8 cellular contexts compared by ENCODE assay signal in the genomic region with DNA sequence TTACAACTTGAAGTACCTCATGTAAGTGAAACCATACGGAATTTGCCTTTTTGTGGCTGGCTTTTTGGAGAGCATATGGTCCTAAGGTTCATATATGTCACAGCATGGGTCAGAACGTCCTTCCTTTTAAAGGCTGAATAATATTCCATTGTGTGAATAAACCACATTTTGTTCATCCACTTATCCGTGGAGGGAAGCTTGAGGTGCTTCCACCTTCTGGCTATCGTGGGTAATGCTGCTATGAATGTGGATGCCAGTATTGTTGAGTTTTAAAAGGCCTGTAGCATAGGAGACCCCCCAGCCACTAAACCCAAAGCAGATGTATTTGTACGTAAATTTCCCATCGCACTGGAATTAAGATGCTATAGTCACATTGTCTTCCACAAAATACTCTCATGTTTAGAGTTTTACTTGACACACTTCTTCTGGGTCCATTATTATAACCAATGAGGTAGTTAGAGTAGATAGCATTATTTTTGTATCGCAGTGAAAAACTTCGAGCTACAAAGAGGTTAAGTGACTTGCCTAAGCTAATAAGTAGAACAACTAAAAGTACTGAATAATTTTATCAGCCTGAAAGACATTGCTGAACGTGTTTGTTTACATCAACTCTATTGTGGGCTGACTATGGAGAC.
DNase-seq lines count a peak whose midpoint lies in the region; ATAC-seq and TF ChIP-seq lines count a peak whose summit lies in the region.

No MANE protein-coding gene starts in this region.

- no peak overlapping the region for H2BK120ac ChIP-seq in H9 (ENCODE audit: low read depth, low read length, poor library complexity, severe bottlenecking)

- in situ Hi-C loops in astrocyte of the cerebellum (cut with HindIII; ENCODE audit: low sequenced_read_pairs): no loop called here

- TF ChIP-seq CTCF in H9 (conservative IDR thresholded peaks at IDR 0.05): peak; percentile 76
- peak; percentile 56 for TF ChIP-seq CTCF in astrocyte of the cerebellum (IDR thresholded peaks at IDR 0.05; ENCODE audit: low read depth, low read length, missing control alignments)
- TF ChIP-seq CTCF in left lung (IDR thresholded peaks at IDR 0.05): peak; percentile 38 to 42

- no peak overlapping the region for H2BK12ac ChIP-seq in H9 (ENCODE audit: insufficient read length, low read depth, low read length)

- no peak overlapping the region for H2BK20ac ChIP-seq in H9 (ENCODE audit: low read depth, low read length, poor library complexity, severe bottlenecking)

- H3K4me1 ChIP-seq in H9 (ENCODE audit: insufficient read depth, low read length): no peaks in the 10 kb centered on the region
- no peaks in the 10 kb centered on the region for H3K4me1 ChIP-seq in left lung

- H3K9ac ChIP-seq in H9 (ENCODE audit: extremely low read depth, insufficient read length, low read length): no peak overlapping the region

- H2AK5ac ChIP-seq in H9 (ENCODE audit: insufficient read length, low read length): no peak overlapping the region

- H3K56ac ChIP-seq in H9 (ENCODE audit: insufficient read length, low read depth, low read length): no peak overlapping the region

- ATAC-seq in left lung (peak; percentile 50), GM18858 (IDR thresholded peaks at IDR 0.05; ENCODE audit: unreplicated experiment) (no peak), GM18519 (IDR thresholded peaks at IDR 0.05; ENCODE audit: low FRiP score, unreplicated experiment) (no peak)

- no peak overlapping the region for H3K23ac ChIP-seq in H9 (ENCODE audit: insufficient read length, low read depth, low read length)

- no peak overlapping the region for H3T11ph ChIP-seq in H9 (ENCODE audit: low read length)

- H3K27ac ChIP-seq in H9 (ENCODE audit: insufficient read length, low read depth, low read length): no peak overlapping the region
- no peak overlapping the region for H3K27ac ChIP-seq in left lung

- no peak overlapping the region for H4K8ac ChIP-seq in H9 (replicated peaks; ENCODE audit: insufficient read length, low read depth, low read length)

- peaks cover 5 to 10% of the 10 kb centered on the region in 2 experiments for H3K4me1 Mint-ChIP-seq in H9

- no peaks in the 10 kb centered on the region for H3K36me3 Mint-ChIP-seq in H9 (ENCODE audit: insufficient read depth in 1 of 3, low read depth in 3 of 3)

- H3K4me3 ChIP-seq in astrocyte of the cerebellum (ENCODE audit: low read depth, low read length): no peak overlapping the region
- H3K4me3 ChIP-seq in left lung: no peak overlapping the region

- no peaks in the 10 kb centered on the region for H3K23me2 ChIP-seq in H9 (ENCODE audit: insufficient read length, low read depth, low read length, poor library complexity, severe bottlenecking)

- H3K14ac ChIP-seq in H9 (ENCODE audit: insufficient read depth, low read length): no peak overlapping the region

- H4K20me1 ChIP-seq in H9 (ENCODE audit: control insufficient read depth, insufficient read depth, insufficient read length): no peaks in the 10 kb centered on the region

- no peak overlapping the region for H4K91ac ChIP-seq in H9 (ENCODE audit: insufficient read length, low read depth, low read length)

- no peaks in the 10 kb centered on the region for H3K79me1 ChIP-seq in H9 (ENCODE audit: insufficient read depth, low read depth, low read length, poor library complexity, severe bottlenecking)

- WGBS in H9 (ENCODE audit: extremely low coverage, insufficient read length, low lambda C conversion rate): no CpG with 5 or more reads among the region's 9 CpGs

- H3K27me3 ChIP-seq in H9 (ENCODE audit: insufficient read depth, low read length) (no peaks in the 10 kb centered on the region), left lung (no peaks in the 10 kb centered on the region)

- peaks cover 0 to 3% of the 10 kb centered on the region in 2 experiments; a peak in 2 of 5 replicates for H3K9me3 Mint-ChIP-seq in H9

- H2BK15ac ChIP-seq in H9 (ENCODE audit: low read depth, low read length): no peak overlapping the region

- intact Hi-C loops in left lung (cut with DNase I): no loop called here

- H3K79me2 ChIP-seq in H9 (ENCODE audit: insufficient read depth, low read length): no peaks in the 10 kb centered on the region

- H2BK5ac ChIP-seq in H9 (ENCODE audit: insufficient read length, low read length): no peak overlapping the region

- H2AFZ ChIP-seq in H9 (ENCODE audit: low read length): no peak overlapping the region

- H4K5ac ChIP-seq in H9 (ENCODE audit: insufficient read length, low read depth, low read length): no peak overlapping the region

- no peak overlapping the region for H3K4ac ChIP-seq in H9 (ENCODE audit: low read depth, low read length)

- no peaks in the 10 kb centered on the region for H3K36me3 ChIP-seq in left lung

- no peak overlapping the region for H3K18ac ChIP-seq in H9 (ENCODE audit: insufficient read length, low read depth, low read length)

- no peak overlapping the region for H3K4me2 ChIP-seq in H9 (ENCODE audit: insufficient read depth, insufficient read length, low read length)

- H3K9me3 ChIP-seq in H9 (ENCODE audit: control insufficient read depth, low read depth, low read length) (no peaks in the 10 kb centered on the region), left lung (no peaks in the 10 kb centered on the region)

- peak; percentile 49 for DNase-seq in AG20443 (ENCODE audit: low spot score)
- no peak for DNase-seq in H9
- no peak for DNase-seq in astrocyte of the cerebellum (ENCODE audit: low read depth)
- DNase-seq in left lung: no peak
- DNase-seq in HK-2 (ENCODE audit: unreplicated experiment): no peak
- no peak for DNase-seq in MV-4-11 (lab: John Stamatoyannopoulos, UW)

- H3K4me3 Mint-ChIP-seq in H9: no peak overlapping the region

- H3K27ac Mint-ChIP-seq in H9: no peak overlapping the region

- peaks cover 2% of the 10 kb centered on the region; the same call in 1 of the 2 replicates for H3K27me3 Mint-ChIP-seq in H9 (ENCODE audit: low read depth)
